Comparison of ENCODE assay signal across 15 cellular contexts in genomic region chr12:113273053-113273725, GRCh38. TPM values are rescaled to one million over a fixed set of nuclear protein-coding genes. Genes with fewer than 3 reads are reported as not detected.
DNase-seq lines count a peak whose midpoint lies in the region; ATAC-seq and TF ChIP-seq lines count a peak whose summit lies in the region.
"Had no signal": no experiment of that assay in that cellular context is flagged by ENCODE, and none has a peak within 500 bp of the region (broad histone marks: within the 10 kb centered on the region; RNA-seq: fewer than 3 reads in every experiment).

No MANE protein-coding gene starts in this region.

- H3K4me3 Mint-ChIP-seq in GM23338: no peak overlapping the region
- H3K4me3 Mint-ChIP-seq: CD8-positive, alpha-beta T cell; stimulated activated memory B cell treated with anti-CD40 and anti-IgM and Interleukin-4, amounts not matched to agents 10 μg/mL and 1 μg/mL and 100 μg/mL, for 72 hours; T-cell had no signal

- H3K9me2 ChIP-seq in GM23338 (ENCODE audit: insufficient read depth): no peaks in the 10 kb centered on the region

- H3K27ac Mint-ChIP-seq in GM23338: no peak overlapping the region
- H3K27ac Mint-ChIP-seq: CD8-positive, alpha-beta T cell; stimulated activated memory B cell treated with anti-CD40 and anti-IgM and Interleukin-4, amounts not matched to agents 10 μg/mL and 1 μg/mL and 100 μg/mL, for 72 hours; T-cell had no signal

- H3K4me3 ChIP-seq in GM23338 (no peak overlapping the region), body of pancreas (no peak overlapping the region), iPS-15b (ENCODE audit: low read depth, low read length) (no peak overlapping the region), subcutaneous abdominal adipose tissue (ENCODE audit: low read depth in 1 of 5, low read length in 5 of 5) (no peak overlapping the region)

- no peaks in the 10 kb centered on the region for H4K20me1 ChIP-seq in GM23338 (replicated peaks; ENCODE audit: insufficient read depth)

- H3K27me3 ChIP-seq in GM23338 (ENCODE audit: insufficient read depth) (no peaks in the 10 kb centered on the region), body of pancreas (no peaks in the 10 kb centered on the region), iPS-15b (ENCODE audit: control insufficient read depth, insufficient read depth, low read length) (no peaks in the 10 kb centered on the region), subcutaneous abdominal adipose tissue (ENCODE audit: control insufficient read depth in 5 of 5, insufficient read depth in 4 of 5, low read length in 5 of 5) (no peaks in the 10 kb centered on the region)

- no peaks in the 10 kb centered on the region for H3F3A ChIP-seq in GM23338 (replicated peaks; ENCODE audit: low read depth)

- peaks cover 9% of the 10 kb centered on the region for H3K4me1 Mint-ChIP-seq in GM23338

- H3K4me2 ChIP-seq in GM23338: no peak overlapping the region

- no peaks in the 10 kb centered on the region for H3K9me3 Mint-ChIP-seq in GM23338
- H3K9me3 Mint-ChIP-seq: CD8-positive, alpha-beta T cell; stimulated activated memory B cell treated with anti-CD40 and anti-IgM and Interleukin-4, amounts not matched to agents 10 μg/mL and 1 μg/mL and 100 μg/mL, for 72 hours; T-cell had no signal

- H3K4me1 ChIP-seq in GM23338 (ENCODE audit: insufficient read depth): no peaks in the 10 kb centered on the region
- peaks cover 28% of the 10 kb centered on the region for H3K4me1 ChIP-seq in body of pancreas
- H3K4me1 ChIP-seq in iPS-15b (ENCODE audit: control insufficient read depth, insufficient read depth, low read length): no peaks in the 10 kb centered on the region
- peaks cover 6 to 27% (median 26%) of the 10 kb centered on the region in 5 donors for H3K4me1 ChIP-seq in subcutaneous abdominal adipose tissue (ENCODE audit: control insufficient read depth in 5 of 5, insufficient read depth in 5 of 5, low read length in 5 of 5)

- WGBS in body of pancreas, 2 donors: 76 to 87% methylated on average over 13 of the region's 13 CpGs

- no peaks in the 10 kb centered on the region for H3K9me3 ChIP-seq in body of pancreas
- H3K9me3 ChIP-seq in iPS-15b (ENCODE audit: control insufficient read depth, insufficient read depth, low read length): no peaks in the 10 kb centered on the region
- H3K9me3 ChIP-seq in subcutaneous abdominal adipose tissue (ENCODE audit: control insufficient read depth in 5 of 5, low read length in 5 of 5): no peaks in the 10 kb centered on the region

- peaks cover 10% of the 10 kb centered on the region for H3K27me3 Mint-ChIP-seq in GM23338 (ENCODE audit: insufficient read depth, low read depth, poor library complexity)
- H3K27me3 Mint-ChIP-seq: stimulated activated memory B cell treated with anti-CD40 and anti-IgM and Interleukin-4, amounts not matched to agents 10 μg/mL and 1 μg/mL and 100 μg/mL, for 72 hours; T-cell had no signal

- peak; percentile 22 for DNase-seq in GM23338 (ENCODE audit: low spot score)
- no peak for DNase-seq in body of pancreas
- no peak for DNase-seq in DMS114 treated with DMSO at 0.1 percent for 48 hours (lab: John Stamatoyannopoulos, UW; ENCODE audit: unreplicated experiment)
- DNase-seq in GF-D8 (lab: John Stamatoyannopoulos, UW): no peak
- DNase-seq in nucleus accumbens (lab: John Stamatoyannopoulos, UW): no peak
- DNase-seq in NCI-H187 treated with DMSO at 0.1 percent for 48 hours (lab: John Stamatoyannopoulos, UW): no peak
- DNase-seq: activated CD4-positive, alpha-beta T cell treated with anti-CD3 and anti-CD28 coated beads for 1 hour; CD8-positive, alpha-beta T cell; NCI-H1092 treated with DMSO at 0.1 percent for 48 hours; PC-3; stimulated activated CD4-positive, alpha-beta T cell treated with anti-CD3 and anti-CD28 coated beads, Interleukin-4, amount 100 ng/mL, for 1 hour; T-cell had no signal

- H3K27ac ChIP-seq in GM23338 (ENCODE audit: low read depth): no peak overlapping the region
- H3K27ac ChIP-seq in body of pancreas: peak overlapping the region; percentile 8 to 86 (median 72)
- H3K27ac ChIP-seq in subcutaneous abdominal adipose tissue (ENCODE audit: low read depth, low read length): peak overlapping the region; percentile 91

- peak; percentile 71 for ATAC-seq in GM23338
- no peak for ATAC-seq in body of pancreas
- ATAC-seq: CD8-positive, alpha-beta T cell; PC-3; stimulated activated memory B cell treated with anti-CD40 and anti-IgM and Interleukin-4, amounts not matched to agents 10 μg/mL and 1 μg/mL and 100 μg/mL, for 72 hours; T-cell had no signal

- peak overlapping the region; percentile 24 for H3K9ac ChIP-seq in iPS-15b (ENCODE audit: low read depth, low read length)
- no peak overlapping the region for H3K9ac ChIP-seq in subcutaneous abdominal adipose tissue (ENCODE audit: low read length in 5 of 5)

- TF ChIP-seq CTCF in GM23338 (conservative IDR thresholded peaks at IDR 0.05; ENCODE audit: low read depth in 2 of 2) (no peak), body of pancreas (IDR thresholded peaks at IDR 0.05) (no peak)

- intact Hi-C loops in body of pancreas (cut with DNase I): no loop called here

- no peaks in the 10 kb centered on the region for H3K36me3 ChIP-seq in GM23338 (ENCODE audit: insufficient read depth)
- peaks cover 0 to 30% of the 10 kb centered on the region in 2 donors for H3K36me3 ChIP-seq in body of pancreas (replicated peaks in 1 of 2; ENCODE audit: insufficient read depth in 1 of 2, low read depth in 2 of 2)
- peaks cover 6% of the 10 kb centered on the region for H3K36me3 ChIP-seq in iPS-15b (ENCODE audit: control insufficient read depth, insufficient read depth, low read length)
- H3K36me3 ChIP-seq in subcutaneous abdominal adipose tissue (ENCODE audit: control insufficient read depth in 5 of 5, insufficient read depth in 5 of 5, low read length in 5 of 5): peaks cover 0 to 63% (median 54%) of the 10 kb centered on the region in 5 donors

- H3K36me3 Mint-ChIP-seq in GM23338 (ENCODE audit: low read depth): peaks cover 7% of the 10 kb centered on the region

- no peak for TF ChIP-seq POLR2A in body of pancreas (IDR thresholded peaks at IDR 0.05)

- no peak overlapping the region for H2AFZ ChIP-seq in GM23338

- H3K79me2 ChIP-seq in GM23338 (replicated peaks; ENCODE audit: insufficient read depth): no peaks in the 10 kb centered on the region

TF ChIP-seq in GM23338, 12 proteins besides CTCF, POLR2A, EP300 and RAD21:
- TF ChIP-seq, protein P1, sequence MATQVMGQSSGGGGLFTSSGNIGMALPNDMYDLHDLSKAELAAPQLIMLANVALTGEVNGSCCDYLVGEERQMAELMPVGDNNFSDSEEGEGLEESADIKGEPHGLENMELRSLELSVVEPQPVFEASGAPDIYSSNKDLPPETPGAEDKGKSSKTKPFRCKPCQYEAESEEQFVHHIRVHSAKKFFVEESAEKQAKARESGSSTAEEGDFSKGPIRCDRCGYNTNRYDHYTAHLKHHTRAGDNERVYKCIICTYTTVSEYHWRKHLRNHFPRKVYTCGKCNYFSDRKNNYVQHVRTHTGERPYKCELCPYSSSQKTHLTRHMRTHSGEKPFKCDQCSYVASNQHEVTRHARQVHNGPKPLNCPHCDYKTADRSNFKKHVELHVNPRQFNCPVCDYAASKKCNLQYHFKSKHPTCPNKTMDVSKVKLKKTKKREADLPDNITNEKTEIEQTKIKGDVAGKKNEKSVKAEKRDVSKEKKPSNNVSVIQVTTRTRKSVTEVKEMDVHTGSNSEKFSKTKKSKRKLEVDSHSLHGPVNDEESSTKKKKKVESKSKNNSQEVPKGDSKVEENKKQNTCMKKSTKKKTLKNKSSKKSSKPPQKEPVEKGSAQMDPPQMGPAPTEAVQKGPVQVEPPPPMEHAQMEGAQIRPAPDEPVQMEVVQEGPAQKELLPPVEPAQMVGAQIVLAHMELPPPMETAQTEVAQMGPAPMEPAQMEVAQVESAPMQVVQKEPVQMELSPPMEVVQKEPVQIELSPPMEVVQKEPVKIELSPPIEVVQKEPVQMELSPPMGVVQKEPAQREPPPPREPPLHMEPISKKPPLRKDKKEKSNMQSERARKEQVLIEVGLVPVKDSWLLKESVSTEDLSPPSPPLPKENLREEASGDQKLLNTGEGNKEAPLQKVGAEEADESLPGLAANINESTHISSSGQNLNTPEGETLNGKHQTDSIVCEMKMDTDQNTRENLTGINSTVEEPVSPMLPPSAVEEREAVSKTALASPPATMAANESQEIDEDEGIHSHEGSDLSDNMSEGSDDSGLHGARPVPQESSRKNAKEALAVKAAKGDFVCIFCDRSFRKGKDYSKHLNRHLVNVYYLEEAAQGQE (IDR thresholded peaks at IDR 0.05; ENCODE audit: unreplicated experiment): peak; percentile 63
- no peak for TF ChIP-seq EZH2phosphoT487 (IDR thresholded peaks at IDR 0.05; ENCODE audit: unreplicated experiment)
- TF ChIP-seq EZH2 (IDR thresholded peaks at IDR 0.05; ENCODE audit: low read depth, unreplicated experiment): no peak

RNA-seq across cellular contexts. Expression of gene TPCN1, which starts 51.9 kb away (rescaled TPM):
- 12.2 and 14.4 TPM in 2 replicates for total RNA-seq in GM23338 (2014; rRNA removed; shearing (Covaris generic))
- 11.2 and 16.2 TPM in 2 replicates for polyA plus RNA-seq in GM23338 (2016; fragmentation: Nextera tagmentation; extraction: Ambion mirVana)
- total RNA-seq in body of pancreas: 10 to 100 TPM; 45.1 to 78.4 TPM
